In the genomic region with DNA sequence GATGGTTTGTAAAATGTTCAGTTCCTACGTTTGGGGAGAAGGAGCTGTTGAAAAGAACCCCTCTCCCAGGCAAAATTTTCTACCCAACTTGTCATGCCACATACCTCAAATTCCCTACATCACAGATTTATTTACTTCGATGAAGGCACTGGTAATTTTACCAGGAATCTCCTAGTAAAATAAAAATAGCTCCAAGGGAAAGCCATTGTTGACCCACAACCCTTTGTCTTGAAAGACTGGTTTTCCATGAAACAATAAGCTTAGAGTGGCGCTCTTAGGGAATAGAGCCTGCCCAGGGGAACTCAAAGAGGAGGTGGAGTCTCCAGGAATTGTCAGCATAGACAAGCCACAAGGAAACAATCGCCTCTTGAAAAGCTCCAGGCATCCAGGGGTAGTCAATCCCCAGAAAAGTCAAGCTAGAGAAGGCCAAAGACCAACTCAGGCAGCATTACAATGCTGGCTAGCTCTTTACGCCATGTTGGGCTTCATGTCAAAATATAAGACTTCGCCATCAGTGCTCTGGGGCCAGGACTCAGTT, we compare ENCODE assay signal across 1 cellular context.
TF ChIP-seq lines count a peak whose summit lies in the region.

No MANE protein-coding gene starts in this region.

TF ChIP-seq in GM23338, 12 proteins besides CTCF, POLR2A, EP300 and RAD21:
- TF ChIP-seq, protein P1, sequence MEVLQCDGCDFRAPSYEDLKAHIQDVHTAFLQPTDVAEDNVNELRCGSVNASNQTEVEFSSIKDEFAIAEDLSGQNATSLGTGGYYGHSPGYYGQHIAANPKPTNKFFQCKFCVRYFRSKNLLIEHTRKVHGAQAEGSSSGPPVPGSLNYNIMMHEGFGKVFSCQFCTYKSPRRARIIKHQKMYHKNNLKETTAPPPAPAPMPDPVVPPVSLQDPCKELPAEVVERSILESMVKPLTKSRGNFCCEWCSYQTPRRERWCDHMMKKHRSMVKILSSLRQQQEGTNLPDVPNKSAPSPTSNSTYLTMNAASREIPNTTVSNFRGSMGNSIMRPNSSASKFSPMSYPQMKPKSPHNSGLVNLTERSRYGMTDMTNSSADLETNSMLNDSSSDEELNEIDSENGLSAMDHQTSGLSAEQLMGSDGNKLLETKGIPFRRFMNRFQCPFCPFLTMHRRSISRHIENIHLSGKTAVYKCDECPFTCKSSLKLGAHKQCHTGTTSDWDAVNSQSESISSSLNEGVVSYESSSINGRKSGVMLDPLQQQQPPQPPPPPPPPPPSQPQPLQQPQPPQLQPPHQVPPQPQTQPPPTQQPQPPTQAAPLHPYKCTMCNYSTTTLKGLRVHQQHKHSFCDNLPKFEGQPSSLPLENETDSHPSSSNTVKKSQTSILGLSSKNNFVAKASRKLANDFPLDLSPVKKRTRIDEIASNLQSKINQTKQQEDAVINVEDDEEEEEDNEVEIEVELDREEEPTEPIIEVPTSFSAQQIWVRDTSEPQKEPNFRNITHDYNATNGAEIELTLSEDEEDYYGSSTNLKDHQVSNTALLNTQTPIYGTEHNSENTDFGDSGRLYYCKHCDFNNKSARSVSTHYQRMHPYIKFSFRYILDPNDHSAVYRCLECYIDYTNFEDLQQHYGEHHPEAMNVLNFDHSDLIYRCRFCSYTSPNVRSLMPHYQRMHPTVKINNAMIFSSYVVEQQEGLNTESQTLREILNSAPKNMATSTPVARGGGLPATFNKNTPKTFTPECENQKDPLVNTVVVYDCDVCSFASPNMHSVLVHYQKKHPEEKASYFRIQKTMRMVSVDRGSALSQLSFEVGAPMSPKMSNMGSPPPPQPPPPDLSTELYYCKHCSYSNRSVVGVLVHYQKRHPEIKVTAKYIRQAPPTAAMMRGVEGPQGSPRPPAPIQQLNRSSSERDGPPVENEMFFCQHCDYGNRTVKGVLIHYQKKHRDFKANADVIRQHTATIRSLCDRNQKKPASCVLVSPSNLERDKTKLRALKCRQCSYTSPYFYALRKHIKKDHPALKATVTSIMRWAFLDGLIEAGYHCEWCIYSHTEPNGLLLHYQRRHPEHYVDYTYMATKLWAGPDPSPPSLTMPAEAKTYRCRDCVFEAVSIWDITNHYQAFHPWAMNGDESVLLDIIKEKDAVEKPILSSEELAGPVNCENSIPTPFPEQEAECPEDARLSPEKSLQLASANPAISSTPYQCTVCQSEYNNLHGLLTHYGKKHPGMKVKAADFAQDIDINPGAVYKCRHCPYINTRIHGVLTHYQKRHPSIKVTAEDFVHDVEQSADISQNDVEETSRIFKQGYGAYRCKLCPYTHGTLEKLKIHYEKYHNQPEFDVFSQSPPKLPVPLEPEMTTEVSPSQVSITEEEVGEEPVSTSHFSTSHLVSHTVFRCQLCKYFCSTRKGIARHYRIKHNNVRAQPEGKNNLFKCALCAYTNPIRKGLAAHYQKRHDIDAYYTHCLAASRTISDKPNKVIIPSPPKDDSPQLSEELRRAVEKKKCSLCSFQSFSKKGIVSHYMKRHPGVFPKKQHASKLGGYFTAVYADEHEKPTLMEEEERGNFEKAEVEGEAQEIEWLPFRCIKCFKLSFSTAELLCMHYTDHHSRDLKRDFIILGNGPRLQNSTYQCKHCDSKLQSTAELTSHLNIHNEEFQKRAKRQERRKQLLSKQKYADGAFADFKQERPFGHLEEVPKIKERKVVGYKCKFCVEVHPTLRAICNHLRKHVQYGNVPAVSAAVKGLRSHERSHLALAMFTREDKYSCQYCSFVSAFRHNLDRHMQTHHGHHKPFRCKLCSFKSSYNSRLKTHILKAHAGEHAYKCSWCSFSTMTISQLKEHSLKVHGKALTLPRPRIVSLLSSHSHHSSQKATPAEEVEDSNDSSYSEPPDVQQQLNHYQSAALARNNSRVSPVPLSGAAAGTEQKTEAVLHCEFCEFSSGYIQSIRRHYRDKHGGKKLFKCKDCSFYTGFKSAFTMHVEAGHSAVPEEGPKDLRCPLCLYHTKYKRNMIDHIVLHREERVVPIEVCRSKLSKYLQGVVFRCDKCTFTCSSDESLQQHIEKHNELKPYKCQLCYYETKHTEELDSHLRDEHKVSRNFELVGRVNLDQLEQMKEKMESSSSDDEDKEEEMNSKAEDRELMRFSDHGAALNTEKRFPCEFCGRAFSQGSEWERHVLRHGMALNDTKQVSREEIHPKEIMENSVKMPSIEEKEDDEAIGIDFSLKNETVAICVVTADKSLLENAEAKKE (CRISPR knock-in tag; IDR thresholded peaks at IDR 0.05) = 0 out of 2 replicates have a peak, but pooled peaks have one; percentile 32
- no peak for TF ChIP-seq JUNB (IDR thresholded peaks at IDR 0.05; ENCODE audit: unreplicated experiment)
